In genomic region chr5:172003750-172004149, GRCh38 we compare ENCODE assay signal across 10 cellular contexts. TPM values are rescaled to one million over a fixed set of nuclear protein-coding genes. Genes with fewer than 3 reads are reported as not detected.
DNase-seq lines count a peak whose midpoint lies in the region; ATAC-seq, FAIRE-seq and TF ChIP-seq lines count a peak whose summit lies in the region.
"Had no signal": no experiment of that assay in that cellular context is flagged by ENCODE, and none has a peak within 500 bp of the region (broad histone marks: within the 10 kb centered on the region; RNA-seq: fewer than 3 reads in every experiment).

No MANE protein-coding gene starts in this region.

- no peak for DNase-seq in keratinocyte (ENCODE audit: low read depth, low spot score)
- DNase-seq in GM12892 (ENCODE audit: insufficient read length): no peak
- no peak for DNase-seq in T-helper 1 cell
- DNase-seq in head of caudate nucleus: no peak
- DNase-seq: DMS53, NCI-H1417 treated with DMSO at 0.1 percent for 48 hours had no signal

- 0 out of 2 replicates have a peak, but pooled peaks cover 6% of the 10 kb centered on the region for H4K20me1 ChIP-seq in DOHH2 (ENCODE audit: control insufficient read depth, insufficient read depth, low read depth, low read length)
- peaks cover 3% of the 10 kb centered on the region for H4K20me1 ChIP-seq in keratinocyte (ENCODE audit: control insufficient read depth, extremely low read depth, insufficient read depth, low read length)

- H3K4me1 ChIP-seq in DOHH2 (ENCODE audit: control insufficient read depth, low read length) (peaks cover 73% of the 10 kb centered on the region), keratinocyte (ENCODE audit: control insufficient read depth, extremely low read depth, insufficient read depth, low read length) (peaks cover 43% of the 10 kb centered on the region)

- no peaks in the 10 kb centered on the region for H3K27me3 ChIP-seq in DOHH2 (ENCODE audit: control insufficient read depth, low read length)
- no peaks in the 10 kb centered on the region for H3K27me3 ChIP-seq in keratinocyte (ENCODE audit: control insufficient read depth, extremely low read depth, insufficient read depth, low read length)

- H3K4me3 ChIP-seq in DOHH2 (ENCODE audit: low read length): peak overlapping the region; percentile 93
- H3K4me3 ChIP-seq in keratinocyte (ENCODE audit: control insufficient read depth in 2 of 3, extremely low read depth in 1 of 3, insufficient read depth in 2 of 3, low read depth in 1 of 3, low read length in 3 of 3): no peak overlapping the region

- no peaks in the 10 kb centered on the region for H3K9me3 ChIP-seq in DOHH2 (ENCODE audit: control insufficient read depth, insufficient read depth, low read length)
- no peaks in the 10 kb centered on the region for H3K9me3 ChIP-seq in keratinocyte (ENCODE audit: control insufficient read depth, low read depth, low read length)

- no peak for ATAC-seq in GM21528 (IDR thresholded peaks at IDR 0.05; ENCODE audit: low FRiP score, unreplicated experiment)

- peaks cover 16% of the 10 kb centered on the region for H3F3A ChIP-seq in DOHH2 (ENCODE audit: control insufficient read depth, insufficient read depth)

- peaks cover 9% of the 10 kb centered on the region; the same call in 1 of the 2 replicates for H3K36me3 ChIP-seq in DOHH2 (ENCODE audit: control insufficient read depth, low read length)
- no peaks in the 10 kb centered on the region for H3K36me3 ChIP-seq in keratinocyte (ENCODE audit: control insufficient read depth in 2 of 2, extremely low read depth in 1 of 2, insufficient read depth in 2 of 2, low read length in 2 of 2)

- H3K27ac ChIP-seq in 22Rv1 (peak overlapping the region; percentile 90), DOHH2 (ENCODE audit: low read depth, low read length) (no peak overlapping the region), VCaP (peak overlapping the region; percentile 99), keratinocyte (ENCODE audit: control insufficient read depth, insufficient read depth, low read length) (no peak overlapping the region)

- no peak overlapping the region for H3K9ac ChIP-seq in keratinocyte (ENCODE audit: control insufficient read depth, extremely low read depth, insufficient read depth, low read length)

- H3K79me2 ChIP-seq in DOHH2 (ENCODE audit: control insufficient read depth, low read length): peaks cover 88% of the 10 kb centered on the region
- peaks cover 78% of the 10 kb centered on the region for H3K79me2 ChIP-seq in keratinocyte (ENCODE audit: control insufficient read depth, insufficient read depth, low read length)

- TF ChIP-seq POLR2A in GM12892 (IDR thresholded peaks at IDR 0.05; ENCODE audit: low read depth, low read length): no peak

- TF ChIP-seq CTCF in 22Rv1 (IDR thresholded peaks at IDR 0.05): no peak
- no peak for TF ChIP-seq CTCF in DOHH2 (IDR thresholded peaks at IDR 0.05; ENCODE audit: low read depth, low read length, poor library complexity, severe bottlenecking)
- no peak for TF ChIP-seq CTCF in VCaP (conservative IDR thresholded peaks at IDR 0.05)
- TF ChIP-seq CTCF in keratinocyte (optimal IDR thresholded peaks at IDR 0.05 in 1 of 3, IDR thresholded peaks at IDR 0.05 in 1 of 3, conservative IDR thresholded peaks at IDR 0.05 in 1 of 3; ENCODE audit: extremely low read depth in 1 of 3, insufficient read depth in 2 of 3, low read length in 3 of 3): no peak

- no peaks in the 10 kb centered on the region for H3K9me1 ChIP-seq in keratinocyte (ENCODE audit: control insufficient read depth, extremely low read depth, insufficient read depth, low read length)

- dilution Hi-C loops in keratinocyte (cut with MboI; ENCODE audit: extremely low pct_ligation_motif_present, low sequenced_read_pairs): no loop called here

- intact Hi-C loops in head of caudate nucleus (cut with DNase I): loop anchor here (10.0 kb wide), 1 partner anchor 181 kb away; the partner anchor contains the start of gene STK10

- H2AFZ ChIP-seq in keratinocyte (ENCODE audit: control insufficient read depth, low read length): no peak overlapping the region

- H3K4me2 ChIP-seq in DOHH2 (ENCODE audit: low read length) (peak overlapping the region; percentile 94), keratinocyte (ENCODE audit: control insufficient read depth, extremely low read depth, insufficient read depth, low read depth, low read length) (peak overlapping the region; percentile 95)

- no peaks in the 10 kb centered on the region for H3K9me2 ChIP-seq in DOHH2 (replicated peaks; ENCODE audit: control insufficient read depth, low read length)

- FAIRE-seq in keratinocyte (lab: Jason Lieb, UNC) (no peak), GM12892 (lab: Jason Lieb, UNC) (no peak)

RNA-seq across cellular contexts. Expression of gene FBXW11, which starts 2.7 kb away (rescaled TPM):
- 36.5 to 48.4 TPM (median 44.0 TPM) in 3 replicates for polyA plus RNA-seq in keratinocyte
- polyA plus RNA-seq in keratinocyte (2011; ENCODE audit: low read depth): 26.6 TPM
- 34.3 and 54.3 TPM in 2 replicates for polyA plus RNA-seq in keratinocyte (2011; cell fraction: cytosol; rRNA removed)
- 40.9 and 43.3 TPM in 2 replicates for polyA plus RNA-seq in keratinocyte (2011; cell fraction: nucleus; rRNA removed)
- polyA plus RNA-seq in keratinocyte (2012; ENCODE audit: low replicate concordance): 28.3 and 28.4 TPM in 2 replicates
- 57.7 to 102 TPM (median 100 TPM) in 3 replicates for polyA minus RNA-seq in keratinocyte
- polyA minus RNA-seq in keratinocyte (2011; cell fraction: cytosol; rRNA and poly(A)+ RNA removed): 58.7 TPM
- 35.9 and 69.2 TPM in 2 replicates for polyA minus RNA-seq in keratinocyte (2011; cell fraction: nucleus; rRNA and poly(A)+ RNA removed)
- 24.9 TPM for polyA plus RNA-seq in GM12892 (2012; ENCODE audit: missing spikeins)

Comparison
In these comparisons a context has a peak if more than half of its experiments do, and no peak if none do; other contexts are left out.
1. H3K27ac ChIP-seq: peak in 22Rv1 (single experiment) and VCaP (single experiment); none in DOHH2 (single experiment) and keratinocyte (single experiment).